ENCODE assay signal across 1 cellular context in the genomic region with DNA sequence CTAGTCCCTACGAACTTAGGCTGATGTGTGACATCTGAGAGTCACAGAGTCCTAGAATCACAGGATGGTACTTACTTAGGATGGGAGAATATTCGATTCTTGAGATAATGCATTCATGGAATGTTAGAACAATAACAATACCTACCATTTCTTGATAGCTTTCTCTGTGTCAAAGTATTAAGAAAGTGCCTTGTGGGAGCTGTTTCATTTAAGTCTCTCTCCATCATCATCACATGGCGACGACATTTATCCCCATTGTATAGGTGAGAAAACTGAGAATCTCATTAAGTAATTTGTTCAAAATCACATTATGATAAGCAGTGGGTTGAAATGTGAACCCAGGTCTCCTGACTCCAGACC.
TF ChIP-seq lines count a peak whose summit lies in the region.

No MANE protein-coding gene starts in this region.

TF ChIP-seq in IMR-90, 13 proteins besides CTCF, POLR2A, EP300 and RAD21 (continued from another document):
- TF ChIP-seq, protein P1, sequence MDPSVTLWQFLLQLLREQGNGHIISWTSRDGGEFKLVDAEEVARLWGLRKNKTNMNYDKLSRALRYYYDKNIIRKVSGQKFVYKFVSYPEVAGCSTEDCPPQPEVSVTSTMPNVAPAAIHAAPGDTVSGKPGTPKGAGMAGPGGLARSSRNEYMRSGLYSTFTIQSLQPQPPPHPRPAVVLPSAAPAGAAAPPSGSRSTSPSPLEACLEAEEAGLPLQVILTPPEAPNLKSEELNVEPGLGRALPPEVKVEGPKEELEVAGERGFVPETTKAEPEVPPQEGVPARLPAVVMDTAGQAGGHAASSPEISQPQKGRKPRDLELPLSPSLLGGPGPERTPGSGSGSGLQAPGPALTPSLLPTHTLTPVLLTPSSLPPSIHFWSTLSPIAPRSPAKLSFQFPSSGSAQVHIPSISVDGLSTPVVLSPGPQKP (IDR thresholded peaks at IDR 0.05; ENCODE audit: borderline replicate concordance, low read depth, low read length), result no peak
- TF ChIP-seq NFE2L2 (IDR thresholded peaks at IDR 0.05; ENCODE audit: low read depth, low read length) (no peak), SMC3 (IDR thresholded peaks at IDR 0.05; ENCODE audit: low read depth, low read length) (no peak), RFX5 (IDR thresholded peaks at IDR 0.05; ENCODE audit: low read depth, low read length) (no peak), MAZ (IDR thresholded peaks at IDR 0.05; ENCODE audit: borderline replicate concordance, low read depth, low read length) (no peak), CEBPB (IDR thresholded peaks at IDR 0.05; ENCODE audit: low read depth, low read length) (no peak)
- TF ChIP-seq, protein P2, sequence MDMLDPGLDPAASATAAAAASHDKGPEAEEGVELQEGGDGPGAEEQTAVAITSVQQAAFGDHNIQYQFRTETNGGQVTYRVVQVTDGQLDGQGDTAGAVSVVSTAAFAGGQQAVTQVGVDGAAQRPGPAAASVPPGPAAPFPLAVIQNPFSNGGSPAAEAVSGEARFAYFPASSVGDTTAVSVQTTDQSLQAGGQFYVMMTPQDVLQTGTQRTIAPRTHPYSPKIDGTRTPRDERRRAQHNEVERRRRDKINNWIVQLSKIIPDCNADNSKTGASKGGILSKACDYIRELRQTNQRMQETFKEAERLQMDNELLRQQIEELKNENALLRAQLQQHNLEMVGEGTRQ (IDR thresholded peaks at IDR 0.05; ENCODE audit: low read depth, low read length), result no peak
